Comparison of ENCODE assay signal across 1 cellular context in the genomic region with DNA sequence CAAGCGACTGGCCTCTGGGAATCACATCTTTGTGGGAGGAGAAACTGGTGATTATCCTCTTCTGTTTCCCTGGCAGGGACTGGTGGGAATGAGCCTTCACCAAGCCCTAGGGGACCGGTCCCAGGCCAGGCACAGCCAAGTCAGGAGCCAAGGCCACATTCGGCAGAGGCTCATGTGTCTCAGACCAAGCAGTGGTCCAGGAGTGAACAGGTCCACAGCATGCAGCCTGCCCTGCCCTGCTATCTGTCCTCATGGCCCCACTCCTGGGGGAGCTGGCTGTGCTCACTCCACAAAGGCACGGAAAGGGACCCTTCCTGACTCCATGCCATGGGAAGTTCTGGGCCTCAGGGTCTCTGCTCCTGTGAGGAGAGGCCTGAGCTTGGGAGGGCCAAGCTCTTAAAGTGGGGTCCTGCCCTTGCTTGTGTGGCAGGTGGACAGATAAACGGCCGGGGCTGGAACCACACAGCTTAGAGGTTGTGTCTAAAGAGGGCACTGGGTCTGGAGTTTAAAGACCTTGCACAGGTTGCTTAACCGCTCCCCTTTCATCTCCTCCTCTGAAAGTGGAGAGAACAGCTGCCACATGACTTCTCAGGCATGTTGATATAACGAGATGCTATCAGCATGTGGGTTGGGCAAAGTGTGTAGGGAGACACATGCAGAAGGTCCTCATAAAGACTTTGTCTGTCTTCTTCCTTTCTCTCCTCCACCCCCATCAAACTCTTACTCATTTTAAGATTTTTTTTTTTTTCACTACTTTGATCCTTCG.
TF ChIP-seq lines count a peak whose summit lies in the region.

No MANE protein-coding gene starts in this region.

TF ChIP-seq in K562, 482 proteins besides CTCF, POLR2A, EP300 and RAD21 (continued from another document):
- TF ChIP-seq, protein P1, sequence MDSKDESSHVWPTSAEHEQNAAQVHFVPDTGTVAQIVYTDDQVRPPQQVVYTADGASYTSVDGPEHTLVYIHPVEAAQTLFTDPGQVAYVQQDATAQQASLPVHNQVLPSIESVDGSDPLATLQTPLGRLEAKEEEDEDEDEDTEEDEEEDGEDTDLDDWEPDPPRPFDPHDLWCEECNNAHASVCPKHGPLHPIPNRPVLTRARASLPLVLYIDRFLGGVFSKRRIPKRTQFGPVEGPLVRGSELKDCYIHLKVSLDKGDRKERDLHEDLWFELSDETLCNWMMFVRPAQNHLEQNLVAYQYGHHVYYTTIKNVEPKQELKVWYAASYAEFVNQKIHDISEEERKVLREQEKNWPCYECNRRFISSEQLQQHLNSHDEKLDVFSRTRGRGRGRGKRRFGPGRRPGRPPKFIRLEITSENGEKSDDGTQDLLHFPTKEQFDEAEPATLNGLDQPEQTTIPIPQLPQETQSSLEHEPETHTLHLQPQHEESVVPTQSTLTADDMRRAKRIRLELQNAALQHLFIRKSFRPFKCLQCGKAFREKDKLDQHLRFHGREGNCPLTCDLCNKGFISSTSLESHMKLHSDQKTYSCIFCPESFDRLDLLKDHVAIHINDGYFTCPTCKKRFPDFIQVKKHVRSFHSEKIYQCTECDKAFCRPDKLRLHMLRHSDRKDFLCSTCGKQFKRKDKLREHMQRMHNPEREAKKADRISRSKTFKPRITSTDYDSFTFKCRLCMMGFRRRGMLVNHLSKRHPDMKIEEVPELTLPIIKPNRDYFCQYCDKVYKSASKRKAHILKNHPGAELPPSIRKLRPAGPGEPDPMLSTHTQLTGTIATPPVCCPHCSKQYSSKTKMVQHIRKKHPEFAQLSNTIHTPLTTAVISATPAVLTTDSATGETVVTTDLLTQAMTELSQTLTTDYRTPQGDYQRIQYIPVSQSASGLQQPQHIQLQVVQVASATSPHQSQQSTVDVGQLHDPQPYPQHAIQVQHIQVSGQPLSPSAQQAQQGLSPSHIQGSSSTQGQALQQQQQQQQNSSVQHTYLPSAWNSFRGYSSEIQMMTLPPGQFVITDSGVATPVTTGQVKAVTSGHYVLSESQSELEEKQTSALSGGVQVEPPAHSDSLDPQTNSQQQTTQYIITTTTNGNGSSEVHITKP (IDR thresholded peaks at IDR 0.05; ENCODE audit: partially characterized antibody): peak; percentile 11
- no peak for TF ChIP-seq ZNF184 (CRISPR knock-in tag; IDR thresholded peaks at IDR 0.05)
- TF ChIP-seq, protein P2, sequence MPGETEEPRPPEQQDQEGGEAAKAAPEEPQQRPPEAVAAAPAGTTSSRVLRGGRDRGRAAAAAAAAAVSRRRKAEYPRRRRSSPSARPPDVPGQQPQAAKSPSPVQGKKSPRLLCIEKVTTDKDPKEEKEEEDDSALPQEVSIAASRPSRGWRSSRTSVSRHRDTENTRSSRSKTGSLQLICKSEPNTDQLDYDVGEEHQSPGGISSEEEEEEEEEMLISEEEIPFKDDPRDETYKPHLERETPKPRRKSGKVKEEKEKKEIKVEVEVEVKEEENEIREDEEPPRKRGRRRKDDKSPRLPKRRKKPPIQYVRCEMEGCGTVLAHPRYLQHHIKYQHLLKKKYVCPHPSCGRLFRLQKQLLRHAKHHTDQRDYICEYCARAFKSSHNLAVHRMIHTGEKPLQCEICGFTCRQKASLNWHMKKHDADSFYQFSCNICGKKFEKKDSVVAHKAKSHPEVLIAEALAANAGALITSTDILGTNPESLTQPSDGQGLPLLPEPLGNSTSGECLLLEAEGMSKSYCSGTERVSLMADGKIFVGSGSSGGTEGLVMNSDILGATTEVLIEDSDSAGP (CRISPR knock-in tag; IDR thresholded peaks at IDR 0.05): no peak
- no peak for TF ChIP-seq BCL6 (CRISPR knock-in tag; IDR thresholded peaks at IDR 0.05)
- no peak for TF ChIP-seq ASH1L (IDR thresholded peaks at IDR 0.05; ENCODE audit: borderline replicate concordance, low read depth, partially characterized antibody)
- TF ChIP-seq, protein P3, sequence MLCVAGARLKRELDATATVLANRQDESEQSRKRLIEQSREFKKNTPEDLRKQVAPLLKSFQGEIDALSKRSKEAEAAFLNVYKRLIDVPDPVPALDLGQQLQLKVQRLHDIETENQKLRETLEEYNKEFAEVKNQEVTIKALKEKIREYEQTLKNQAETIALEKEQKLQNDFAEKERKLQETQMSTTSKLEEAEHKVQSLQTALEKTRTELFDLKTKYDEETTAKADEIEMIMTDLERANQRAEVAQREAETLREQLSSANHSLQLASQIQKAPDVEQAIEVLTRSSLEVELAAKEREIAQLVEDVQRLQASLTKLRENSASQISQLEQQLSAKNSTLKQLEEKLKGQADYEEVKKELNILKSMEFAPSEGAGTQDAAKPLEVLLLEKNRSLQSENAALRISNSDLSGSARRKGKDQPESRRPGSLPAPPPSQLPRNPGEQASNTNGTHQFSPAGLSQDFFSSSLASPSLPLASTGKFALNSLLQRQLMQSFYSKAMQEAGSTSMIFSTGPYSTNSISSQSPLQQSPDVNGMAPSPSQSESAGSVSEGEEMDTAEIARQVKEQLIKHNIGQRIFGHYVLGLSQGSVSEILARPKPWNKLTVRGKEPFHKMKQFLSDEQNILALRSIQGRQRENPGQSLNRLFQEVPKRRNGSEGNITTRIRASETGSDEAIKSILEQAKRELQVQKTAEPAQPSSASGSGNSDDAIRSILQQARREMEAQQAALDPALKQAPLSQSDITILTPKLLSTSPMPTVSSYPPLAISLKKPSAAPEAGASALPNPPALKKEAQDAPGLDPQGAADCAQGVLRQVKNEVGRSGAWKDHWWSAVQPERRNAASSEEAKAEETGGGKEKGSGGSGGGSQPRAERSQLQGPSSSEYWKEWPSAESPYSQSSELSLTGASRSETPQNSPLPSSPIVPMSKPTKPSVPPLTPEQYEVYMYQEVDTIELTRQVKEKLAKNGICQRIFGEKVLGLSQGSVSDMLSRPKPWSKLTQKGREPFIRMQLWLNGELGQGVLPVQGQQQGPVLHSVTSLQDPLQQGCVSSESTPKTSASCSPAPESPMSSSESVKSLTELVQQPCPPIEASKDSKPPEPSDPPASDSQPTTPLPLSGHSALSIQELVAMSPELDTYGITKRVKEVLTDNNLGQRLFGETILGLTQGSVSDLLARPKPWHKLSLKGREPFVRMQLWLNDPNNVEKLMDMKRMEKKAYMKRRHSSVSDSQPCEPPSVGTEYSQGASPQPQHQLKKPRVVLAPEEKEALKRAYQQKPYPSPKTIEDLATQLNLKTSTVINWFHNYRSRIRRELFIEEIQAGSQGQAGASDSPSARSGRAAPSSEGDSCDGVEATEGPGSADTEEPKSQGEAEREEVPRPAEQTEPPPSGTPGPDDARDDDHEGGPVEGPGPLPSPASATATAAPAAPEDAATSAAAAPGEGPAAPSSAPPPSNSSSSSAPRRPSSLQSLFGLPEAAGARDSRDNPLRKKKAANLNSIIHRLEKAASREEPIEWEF (CRISPR knock-in tag; IDR thresholded peaks at IDR 0.05): no peak
